ENCODE assay signal across 21 cellular contexts in the genomic region with DNA sequence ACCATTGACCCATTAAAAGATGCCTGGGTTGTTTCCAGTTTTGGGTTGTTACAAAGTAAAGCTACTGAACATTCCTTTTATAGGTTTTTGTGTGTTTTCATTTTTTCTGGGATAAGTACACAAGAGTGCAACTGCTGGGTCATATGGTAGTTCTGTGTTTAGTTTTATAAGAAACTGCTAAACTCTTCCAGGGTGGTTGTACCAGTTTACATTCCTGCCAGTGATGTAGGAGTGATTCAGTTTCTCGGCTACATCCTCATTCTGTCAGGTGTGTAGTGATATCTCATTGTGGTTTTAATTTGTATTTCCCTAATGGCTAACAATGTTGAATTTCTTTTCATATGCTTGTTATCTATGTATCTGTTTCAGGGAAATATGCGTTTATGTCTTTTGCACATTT. TPM values are rescaled to one million over a fixed set of nuclear protein-coding genes. Genes with fewer than 3 reads are reported as not detected.
DNase-seq lines count a peak whose midpoint lies in the region; ATAC-seq and TF ChIP-seq lines count a peak whose summit lies in the region.
"Had no signal": no experiment of that assay in that cellular context is flagged by ENCODE, and none has a peak within 500 bp of the region (broad histone marks: within the 10 kb centered on the region; RNA-seq: fewer than 3 reads in every experiment).

No MANE protein-coding gene starts in this region.

- intact Hi-C loops in mucosa of descending colon (cut with DNase I, micrococcal nuclease): no loop called here

- ATAC-seq in foreskin keratinocyte (peak; percentile 14), mucosa of descending colon (no peak)
- ATAC-seq: A549, GM12878 had no signal

- H3K27me3 ChIP-seq in foreskin keratinocyte: no peaks in the 10 kb centered on the region

- no peak overlapping the region for H3K27ac ChIP-seq in foreskin keratinocyte
- H3K27ac ChIP-seq: A549 had no signal

- DNase-seq in EH (ENCODE audit: low read depth) (peak; percentile 43), NCI-H226 (peak; percentile 40), epithelial cell of esophagus (ENCODE audit: low read depth) (peak; percentile 62), foreskin keratinocyte (peak in 1 of 2 donors; percentile 51), mucosa of descending colon (no peak), GM19240 (ENCODE audit: insufficient read length, low spot score) (no peak), NCI-H446 treated with DMSO at 0.1 percent for 48 hours (lab: John Stamatoyannopoulos, UW) (no peak)
- DNase-seq in activated CD4-positive, CD25-positive, alpha-beta regulatory T cell treated with anti-CD3 and anti-CD28 coated beads, Interleukin-2, amount 50 U/mL, for 72 hours: no peak
- DNase-seq: 8988T; ACHN; C1 segment of cervical spinal cord; Calu3; CD4-positive, alpha-beta memory T cell; COR-L47; DMS53; DMS79 treated with DMSO at 0.1 percent for 48 hours; GOT3; HFFc6 had no signal

- H3K4me3 ChIP-seq in epithelial cell of esophagus (ENCODE audit: low read length) (no peak overlapping the region), mucosa of descending colon (no peak overlapping the region)
- H3K4me3 ChIP-seq: A549, GM12878, HAP-1 had no signal

- H3K36me3 ChIP-seq in mucosa of descending colon (ENCODE audit: low read depth): no peaks in the 10 kb centered on the region
- H3K36me3 ChIP-seq: HAP-1 had no signal

- H3K9me3 ChIP-seq in mucosa of descending colon: no peaks in the 10 kb centered on the region
- H3K9me3 ChIP-seq: A549, HAP-1 had no signal

- TF ChIP-seq CTCF in epithelial cell of esophagus (IDR thresholded peaks at IDR 0.05; ENCODE audit: insufficient read depth, low read depth, low read length, missing control alignments) (no peak), foreskin keratinocyte (conservative IDR thresholded peaks at IDR 0.05) (no peak), mucosa of descending colon (IDR thresholded peaks at IDR 0.05) (no peak)

- peaks cover 17% of the 10 kb centered on the region for H3K4me1 ChIP-seq in foreskin keratinocyte
- peaks cover 5% of the 10 kb centered on the region for H3K4me1 ChIP-seq in mucosa of descending colon (ENCODE audit: low read depth)

RNA-seq across cellular contexts. Expression of gene DNAJC6, which starts 58.5 kb away (rescaled TPM):
- total RNA-seq in foreskin keratinocyte (5.1 and 5.8 TPM in 2 replicates), mucosa of descending colon (1 to 10 TPM; 1.6 to 9.6 (median 1.8) TPM)
- 0.75 and 1.1 TPM in 2 replicates for polyA plus RNA-seq in foreskin keratinocyte

Comparison
In these comparisons a context has a peak if more than half of its experiments do, and no peak if none do; other contexts are left out.
1. DNase-seq: peak in EH (single experiment), NCI-H226 (single experiment) and epithelial cell of esophagus (single experiment); none in activated CD4-positive, CD25-positive, alpha-beta regulatory T cell treated with anti-CD3 and anti-CD28 coated beads, Interleukin-2, amount 50 U/mL, for 72 hours (single experiment), mucosa of descending colon (0 of 3), GM19240 (single experiment) and NCI-H446 treated with DMSO at 0.1 percent for 48 hours (single experiment).